Comparison of ENCODE assay signal across 8 cellular contexts in the genomic region with DNA sequence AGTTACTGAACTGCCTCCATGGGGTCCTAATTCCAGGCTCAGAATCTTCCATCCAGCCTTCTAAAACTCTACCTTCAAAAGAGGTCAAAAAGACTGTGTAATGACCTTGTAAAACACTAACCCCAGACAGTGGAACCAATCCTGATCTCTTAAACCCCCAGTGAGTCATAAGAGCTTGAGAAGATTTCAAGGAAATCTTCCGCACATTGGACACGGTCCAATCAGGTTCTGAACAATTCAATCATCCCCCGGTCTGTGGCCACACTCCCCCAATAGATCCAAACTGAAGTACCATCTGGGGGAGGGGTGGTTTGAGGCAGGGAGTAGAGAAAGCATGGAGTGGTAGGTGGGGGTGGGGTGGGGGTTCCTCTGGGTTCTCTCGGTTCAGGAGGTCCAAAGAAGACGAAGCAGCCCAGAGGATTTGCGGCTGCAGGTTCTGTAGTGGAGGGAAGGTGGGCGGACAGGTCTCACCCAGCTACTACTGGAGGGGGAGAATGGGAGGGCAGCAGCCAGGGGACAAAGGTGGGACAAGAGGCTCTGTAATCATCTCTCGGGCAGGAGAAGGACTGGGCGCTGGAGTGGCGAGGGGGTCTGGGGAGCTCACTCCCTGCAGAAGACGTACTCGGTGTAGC. TPM values are rescaled to one million over a fixed set of nuclear protein-coding genes. Genes with fewer than 3 reads are reported as not detected.
A peak's percentile ranks its signal among the peaks of the same experiment; 100 is the strongest.
DNase-seq lines count a peak whose midpoint lies in the region; ATAC-seq, FAIRE-seq and TF ChIP-seq lines count a peak whose summit lies in the region.

No MANE protein-coding gene starts in this region.

- POLR2A ChIA-PET in GM12878 (lab: Charles Lee) = no interaction called here

- H3K4me1 ChIP-seq in cardiac muscle cell (ENCODE audit: low read depth) (peaks cover 21% of the 10 kb centered on the region), GM12878 (ENCODE audit: control insufficient read depth, insufficient read depth, low read length) (no peaks in the 10 kb centered on the region), lower lobe of right lung (peaks cover 24% of the 10 kb centered on the region), urinary bladder (ENCODE audit: insufficient read depth) (no peaks in the 10 kb centered on the region)

- peaks cover 2% of the 10 kb centered on the region for H3K36me3 ChIP-seq in cardiac muscle cell
- no peaks in the 10 kb centered on the region for H3K36me3 ChIP-seq in GM12878 (ENCODE audit: control insufficient read depth in 2 of 2, insufficient read depth in 2 of 2, low read length in 1 of 2)
- no peaks in the 10 kb centered on the region for H3K36me3 ChIP-seq in lower lobe of right lung
- no peaks in the 10 kb centered on the region for H3K36me3 ChIP-seq in urinary bladder (ENCODE audit: insufficient read depth)

- H3K4me2 ChIP-seq in GM12878 (ENCODE audit: control insufficient read depth, insufficient read depth) = peak overlapping the region; percentile 93

- peak overlapping the region; percentile 86 for H2AFZ ChIP-seq in GM12878 (ENCODE audit: control insufficient read depth, low read depth, low read length)

- H3K9me3 ChIP-seq in cardiac muscle cell (ENCODE audit: low read depth) = no peaks in the 10 kb centered on the region
- H3K9me3 ChIP-seq in GM12878 (replicated peaks; ENCODE audit: control insufficient read depth, insufficient read depth, low read length) = no peaks in the 10 kb centered on the region; the same call in 2 of the 3 replicates
- H3K9me3 ChIP-seq in lower lobe of right lung = no peaks in the 10 kb centered on the region

- no peaks in the 10 kb centered on the region for H4K20me1 ChIP-seq in GM12878 (ENCODE audit: control insufficient read depth, insufficient read depth)

- ATAC-seq in left ventricle myocardium superior (no peak), GM12878 (no peak), lower lobe of right lung (no peak)

- TF ChIP-seq RAD21 in GM12878 (IDR thresholded peaks at IDR 0.05; ENCODE audit: insufficient read depth, low read depth, low read length) = no peak

- TF ChIP-seq CTCF in cardiac muscle cell (IDR thresholded peaks at IDR 0.05; ENCODE audit: low read depth, low read length) (no peak), GM12878 (IDR thresholded peaks at IDR 0.05 in 2 of 3, conservative IDR thresholded peaks at IDR 0.05 in 1 of 3; ENCODE audit: control insufficient read depth in 2 of 3, extremely low read depth in 1 of 3, insufficient read depth in 1 of 3, low read depth in 3 of 3, low read length in 3 of 3) (no peak), lower lobe of right lung (IDR thresholded peaks at IDR 0.05) (no peak)

- BruUV-seq in GM12878 (replicated peaks; lab: Mats Ljungman, UMichigan) = no TSS peak

- RAD21 ChIA-PET in GM12878 (lab: Charles Lee; ENCODE audit: unreplicated experiment) = interaction anchor here (1.1 to 1.6 kb wide), 4 partner anchors 11 to 1008 kb away, joined by 3 read pairs; no protein-coding TSS in a partner anchor

- H3K27me3 ChIP-seq in cardiac muscle cell = no peaks in the 10 kb centered on the region
- peaks cover 0 to 4% of the 10 kb centered on the region in 2 experiments; a peak in 2 of 4 replicates for H3K27me3 ChIP-seq in GM12878 (replicated peaks in 1 of 2; ENCODE audit: control insufficient read depth in 2 of 2, insufficient read depth in 2 of 2, low read length in 1 of 2)
- no peaks in the 10 kb centered on the region for H3K27me3 ChIP-seq in lower lobe of right lung (ENCODE audit: low read depth)

- SMC1A ChIA-PET in GM12878 (lab: Charles Lee; ENCODE audit: uncharacterized antibody, unreplicated experiment) = interaction anchor here (0.6 to 0.9 kb wide), 2 partner anchors 11 to 42 kb away, joined by 4 to 5 read pairs; no protein-coding TSS in a partner anchor

- H3K4me3 ChIP-seq in cardiac muscle cell (peak overlapping the region; percentile 94), GM12878 (peak overlapping the region; percentile 72), lower lobe of right lung (peak overlapping the region; percentile 80), urinary bladder (ENCODE audit: low read depth, low read length) (peak overlapping the region; percentile 69)

- CTCF ChIA-PET in GM12878 (lab: Yijun Ruan, JAX) = interaction anchor here (0.7 to 1.6 kb wide), 4 partner anchors 19 to 96 kb away, joined by 3 to 5 read pairs (median 4); no protein-coding TSS in a partner anchor

- no peak for TF ChIP-seq EP300 in GM12878 (IDR thresholded peaks at IDR 0.05; ENCODE audit: borderline replicate concordance in 1 of 2, control insufficient read depth in 1 of 2, low read depth in 2 of 2, low read length in 2 of 2)

- intact Hi-C loops in left ventricle myocardium superior (cut with micrococcal nuclease) = no loop called here
- intact Hi-C loops in GM12878 (cut with micrococcal nuclease; ENCODE audit: unreplicated experiment) = no loop called here
- intact Hi-C loops in lower lobe of right lung (cut with DNase I) = no loop called here

- no peak for FAIRE-seq in GM12878 (lab: Jason Lieb, UNC)

- H3K27ac ChIP-seq in cardiac muscle cell = peak overlapping the region; percentile 93
- no peak overlapping the region for H3K27ac ChIP-seq in GM12878 (ENCODE audit: control insufficient read depth, insufficient read depth)
- H3K27ac ChIP-seq in lower lobe of right lung = peak overlapping the region; percentile 94
- peak overlapping the region; percentile 38 for H3K27ac ChIP-seq in urinary bladder (ENCODE audit: low read depth)

- in situ Hi-C loops in GM12878 (cut with MboI) = no loop called here

- H3K79me2 ChIP-seq in GM12878 (ENCODE audit: control insufficient read depth, insufficient read depth, low read length) = no peaks in the 10 kb centered on the region

- WGBS in GM12878 (ENCODE audit: insufficient coverage, insufficient replicate concordance, low lambda C conversion rate, missing lambda C conversion rate) = 0% methylated on average over 12 of the region's 12 CpGs
- WGBS in urinary bladder = 4% methylated on average over 12 of the region's 12 CpGs

- no peak overlapping the region; the same call in 1 of the 2 replicates for H3K9ac ChIP-seq in GM12878 (ENCODE audit: control insufficient read depth, insufficient read depth, low read length)

- TF ChIP-seq POLR2A in GM12878 (IDR thresholded peaks at IDR 0.05; ENCODE audit: low read depth, low read length) = no peak

- DNase-seq in cardiac muscle cell (ENCODE audit: low read depth in 1 of 2, low spot score in 1 of 2) (peak; percentile 1 to 51), left ventricle myocardium superior (no peak), GM12878 (ENCODE audit: low read depth, low spot score) (no peak), lower lobe of right lung (no peak), mucosa of gallbladder (ENCODE audit: low spot score) (no peak)
- DNase-seq in NK-92 treated with Interleukin-12 subunit alpha and Interleukin-12 subunit beta, amount 100 ng/mL, for 24 hours (lab: John Stamatoyannopoulos, UW) = no peak
- no peak for DNase-seq in stimulated activated CD4-positive, alpha-beta T cell treated with anti-CD3 and anti-CD28 coated beads, Interleukin-2, amount 100 ng/mL, for 48 hours

TF ChIP-seq in GM12878, 131 proteins besides CTCF, POLR2A, EP300 and RAD21 (continues in another document):
- no peak for TF ChIP-seq MXI1 (IDR thresholded peaks at IDR 0.05; ENCODE audit: low read depth, low read length)

RNA-seq across cellular contexts. Expression of a gene that starts 1.5 kb away (rescaled TPM):
- total RNA-seq in cardiac muscle cell (194 and 242 TPM in 2 replicates), left ventricle myocardium superior (39.6 TPM), GM12878 (2014; rRNA removed) (2.0 and 2.1 TPM in 2 replicates), GM12878 (2014; rRNA removed; fragmentation: Illumina TruSeq; extraction: Trizol) (1.5 and 1.7 TPM in 2 replicates), GM12878 (2021) (2.8 and 2.9 TPM in 2 replicates), lower lobe of right lung (162 TPM), urinary bladder (383 TPM), mucosa of gallbladder (77.3 TPM)
- polyA plus RNA-seq in cardiac muscle cell (40.0 and 40.8 TPM in 2 replicates), GM12878 (2011; rRNA removed) (0.24 and 0.35 TPM in 2 replicates), GM12878 (2014; fragmentation: Illumina TruSeq; extraction: Trizol) (2.1 and 2.3 TPM in 2 replicates), GM12878 (2014; fragmentation: Nextera tagmentation; extraction: Ambion mirVana) (under 1 TPM; 0.39 to 0.79 TPM), GM12878 (2014; rRNA removed) (1.1 and 1.3 TPM in 2 replicates), GM12878 (2016; fragmentation: Nextera tagmentation; extraction: Ambion mirVana) (under 1 TPM; 0.32 to 0.39 TPM), urinary bladder (59.7 TPM)
- 1.8 and 2.2 TPM in 2 replicates for total RNA-seq in GM12878 (2013; cell fraction: nucleolus; rRNA removed)
- polyA plus RNA-seq in GM12878 (2011; ENCODE audit: low read depth) = 0.93 TPM
- polyA plus RNA-seq in GM12878 (2011; cell fraction: cytosol; rRNA removed) = 0.09 and 0.12 TPM in 2 replicates
- 0.22 and 0.23 TPM in 2 replicates for polyA plus RNA-seq in GM12878 (2011; cell fraction: nucleus; rRNA removed)
- 1.7 TPM in 2 replicates for polyA plus RNA-seq in GM12878 (2012)
- polyA minus RNA-seq in GM12878 (2011; rRNA and poly(A)+ RNA removed) = 0.22 and 0.31 TPM in 2 replicates
- 0.27 TPM in 1 of 2 replicates, not detected in the other for polyA minus RNA-seq in GM12878 (2011; cell fraction: cytosol; rRNA and poly(A)+ RNA removed)
- 0.12 and 0.29 TPM in 2 replicates for polyA minus RNA-seq in GM12878 (2011; cell fraction: nucleus; rRNA and poly(A)+ RNA removed)

Comparison
In these comparisons a context has a peak if more than half of its experiments do, and no peak if none do; other contexts are left out.
1. DNase-seq: peak in cardiac muscle cell (2 of 2); none in left ventricle myocardium superior (single experiment), GM12878 (single experiment), lower lobe of right lung (single experiment), NK-92 treated with Interleukin-12 subunit alpha and Interleukin-12 subunit beta, amount 100 ng/mL, for 24 hours (single experiment), stimulated activated CD4-positive, alpha-beta T cell treated with anti-CD3 and anti-CD28 coated beads, Interleukin-2, amount 100 ng/mL, for 48 hours (0 of 2) and mucosa of gallbladder (single experiment).
2. RNA of a gene that starts 1.5 kb away (total RNA-seq): 383 TPM in urinary bladder (single experiment), 194 to 242 TPM in cardiac muscle cell, 162 TPM in lower lobe of right lung (single experiment), 77.3 TPM in mucosa of gallbladder (single experiment) and 39.6 TPM in left ventricle myocardium superior (single experiment); 1.5 to 2.9 TPM in GM12878; every median in the first group is over 10 times any median in the second.
3. Peak in every context shown above with its lines, with median percentiles within 50 percentile points of each other: H3K4me3 ChIP-seq.